ENCODE assay signal across 3 cellular contexts in the genomic region with DNA sequence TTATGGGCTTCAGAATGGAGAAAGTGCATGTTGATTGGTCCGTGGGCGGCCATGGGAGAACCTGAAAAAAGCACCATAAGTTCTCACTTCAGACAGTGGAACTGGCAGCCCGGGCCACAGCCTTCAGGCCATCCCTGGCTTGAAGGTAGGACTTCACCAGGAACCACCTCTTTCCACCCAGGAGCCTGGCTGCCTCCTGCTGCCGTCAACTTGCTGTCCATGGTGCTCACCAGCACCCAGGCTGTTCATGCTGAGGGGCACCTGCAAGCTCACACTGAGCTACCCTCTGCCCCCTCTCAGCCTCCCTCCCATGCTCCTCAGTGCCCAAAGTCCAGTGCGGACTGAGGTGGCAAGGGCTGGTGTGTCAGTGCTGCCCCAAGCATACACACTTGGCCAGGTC.
TF ChIP-seq lines count a peak whose summit lies in the region.

No MANE protein-coding gene starts in this region.

TF ChIP-seq in SK-N-SH, 30 proteins besides CTCF, POLR2A, EP300 and RAD21 (continued from another document):
- TF ChIP-seq, protein P1, sequence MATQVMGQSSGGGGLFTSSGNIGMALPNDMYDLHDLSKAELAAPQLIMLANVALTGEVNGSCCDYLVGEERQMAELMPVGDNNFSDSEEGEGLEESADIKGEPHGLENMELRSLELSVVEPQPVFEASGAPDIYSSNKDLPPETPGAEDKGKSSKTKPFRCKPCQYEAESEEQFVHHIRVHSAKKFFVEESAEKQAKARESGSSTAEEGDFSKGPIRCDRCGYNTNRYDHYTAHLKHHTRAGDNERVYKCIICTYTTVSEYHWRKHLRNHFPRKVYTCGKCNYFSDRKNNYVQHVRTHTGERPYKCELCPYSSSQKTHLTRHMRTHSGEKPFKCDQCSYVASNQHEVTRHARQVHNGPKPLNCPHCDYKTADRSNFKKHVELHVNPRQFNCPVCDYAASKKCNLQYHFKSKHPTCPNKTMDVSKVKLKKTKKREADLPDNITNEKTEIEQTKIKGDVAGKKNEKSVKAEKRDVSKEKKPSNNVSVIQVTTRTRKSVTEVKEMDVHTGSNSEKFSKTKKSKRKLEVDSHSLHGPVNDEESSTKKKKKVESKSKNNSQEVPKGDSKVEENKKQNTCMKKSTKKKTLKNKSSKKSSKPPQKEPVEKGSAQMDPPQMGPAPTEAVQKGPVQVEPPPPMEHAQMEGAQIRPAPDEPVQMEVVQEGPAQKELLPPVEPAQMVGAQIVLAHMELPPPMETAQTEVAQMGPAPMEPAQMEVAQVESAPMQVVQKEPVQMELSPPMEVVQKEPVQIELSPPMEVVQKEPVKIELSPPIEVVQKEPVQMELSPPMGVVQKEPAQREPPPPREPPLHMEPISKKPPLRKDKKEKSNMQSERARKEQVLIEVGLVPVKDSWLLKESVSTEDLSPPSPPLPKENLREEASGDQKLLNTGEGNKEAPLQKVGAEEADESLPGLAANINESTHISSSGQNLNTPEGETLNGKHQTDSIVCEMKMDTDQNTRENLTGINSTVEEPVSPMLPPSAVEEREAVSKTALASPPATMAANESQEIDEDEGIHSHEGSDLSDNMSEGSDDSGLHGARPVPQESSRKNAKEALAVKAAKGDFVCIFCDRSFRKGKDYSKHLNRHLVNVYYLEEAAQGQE (IDR thresholded peaks at IDR 0.05; ENCODE audit: low read depth, low read length), result peak; percentile 77; the same call in 1 of the 2 replicates

TF ChIP-seq in SK-N-SH treated with all-trans-retinoic acid at 6 μM for 48 hours, 23 proteins besides CTCF, POLR2A, EP300 and RAD21 (continued from another document):
- TF ChIP-seq, protein P2, sequence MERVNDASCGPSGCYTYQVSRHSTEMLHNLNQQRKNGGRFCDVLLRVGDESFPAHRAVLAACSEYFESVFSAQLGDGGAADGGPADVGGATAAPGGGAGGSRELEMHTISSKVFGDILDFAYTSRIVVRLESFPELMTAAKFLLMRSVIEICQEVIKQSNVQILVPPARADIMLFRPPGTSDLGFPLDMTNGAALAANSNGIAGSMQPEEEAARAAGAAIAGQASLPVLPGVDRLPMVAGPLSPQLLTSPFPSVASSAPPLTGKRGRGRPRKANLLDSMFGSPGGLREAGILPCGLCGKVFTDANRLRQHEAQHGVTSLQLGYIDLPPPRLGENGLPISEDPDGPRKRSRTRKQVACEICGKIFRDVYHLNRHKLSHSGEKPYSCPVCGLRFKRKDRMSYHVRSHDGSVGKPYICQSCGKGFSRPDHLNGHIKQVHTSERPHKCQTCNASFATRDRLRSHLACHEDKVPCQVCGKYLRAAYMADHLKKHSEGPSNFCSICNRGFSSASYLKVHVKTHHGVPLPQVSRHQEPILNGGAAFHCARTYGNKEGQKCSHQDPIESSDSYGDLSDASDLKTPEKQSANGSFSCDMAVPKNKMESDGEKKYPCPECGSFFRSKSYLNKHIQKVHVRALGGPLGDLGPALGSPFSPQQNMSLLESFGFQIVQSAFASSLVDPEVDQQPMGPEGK (CRISPR knock-in tag; IDR thresholded peaks at IDR 0.05; ENCODE audit: borderline replicate concordance), result no peak
- TF ChIP-seq GLIS3 (CRISPR knock-in tag; IDR thresholded peaks at IDR 0.05) (no peak), CSDC2 (CRISPR knock-in tag; IDR thresholded peaks at IDR 0.05) (no peak), ZNF565 (CRISPR knock-in tag; conservative IDR thresholded peaks at IDR 0.05; ENCODE audit: low read depth) (no peak), TCF4 (CRISPR knock-in tag; IDR thresholded peaks at IDR 0.05; ENCODE audit: borderline replicate concordance) (no peak), ZC3H10 (CRISPR knock-in tag; IDR thresholded peaks at IDR 0.05) (no peak), ZFP3 (CRISPR knock-in tag; IDR thresholded peaks at IDR 0.05) (no peak), PPARA (CRISPR knock-in tag; IDR thresholded peaks at IDR 0.05; ENCODE audit: borderline replicate concordance) (no peak), ESRRG (CRISPR knock-in tag; IDR thresholded peaks at IDR 0.05) (no peak), TOX (CRISPR knock-in tag; IDR thresholded peaks at IDR 0.05; ENCODE audit: borderline replicate concordance) (no peak), RARB (CRISPR knock-in tag; IDR thresholded peaks at IDR 0.05) (no peak), ISL1 (CRISPR knock-in tag; IDR thresholded peaks at IDR 0.05) (no peak)
- TF ChIP-seq, protein P3, sequence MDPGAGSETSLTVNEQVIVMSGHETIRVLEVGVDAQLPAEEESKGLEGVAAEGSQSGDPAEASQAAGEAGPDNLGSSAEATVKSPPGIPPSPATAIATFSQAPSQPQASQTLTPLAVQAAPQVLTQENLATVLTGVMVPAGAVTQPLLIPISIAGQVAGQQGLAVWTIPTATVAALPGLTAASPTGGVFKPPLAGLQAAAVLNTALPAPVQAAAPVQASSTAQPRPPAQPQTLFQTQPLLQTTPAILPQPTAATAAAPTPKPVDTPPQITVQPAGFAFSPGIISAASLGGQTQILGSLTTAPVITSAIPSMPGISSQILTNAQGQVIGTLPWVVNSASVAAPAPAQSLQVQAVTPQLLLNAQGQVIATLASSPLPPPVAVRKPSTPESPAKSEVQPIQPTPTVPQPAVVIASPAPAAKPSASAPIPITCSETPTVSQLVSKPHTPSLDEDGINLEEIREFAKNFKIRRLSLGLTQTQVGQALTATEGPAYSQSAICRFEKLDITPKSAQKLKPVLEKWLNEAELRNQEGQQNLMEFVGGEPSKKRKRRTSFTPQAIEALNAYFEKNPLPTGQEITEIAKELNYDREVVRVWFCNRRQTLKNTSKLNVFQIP (CRISPR knock-in tag; IDR thresholded peaks at IDR 0.05; ENCODE audit: borderline replicate concordance, low read depth), result no peak

TF ChIP-seq in GM23338, 12 proteins besides CTCF, POLR2A, EP300 and RAD21 (continued from another document):
- TF ChIP-seq EZH2 (IDR thresholded peaks at IDR 0.05; ENCODE audit: low read depth, unreplicated experiment) (no peak), ZNF114 (CRISPR knock-in tag; IDR thresholded peaks at IDR 0.05) (no peak), EZH2phosphoT487 (IDR thresholded peaks at IDR 0.05; ENCODE audit: unreplicated experiment) (no peak)
- TF ChIP-seq, protein P4, sequence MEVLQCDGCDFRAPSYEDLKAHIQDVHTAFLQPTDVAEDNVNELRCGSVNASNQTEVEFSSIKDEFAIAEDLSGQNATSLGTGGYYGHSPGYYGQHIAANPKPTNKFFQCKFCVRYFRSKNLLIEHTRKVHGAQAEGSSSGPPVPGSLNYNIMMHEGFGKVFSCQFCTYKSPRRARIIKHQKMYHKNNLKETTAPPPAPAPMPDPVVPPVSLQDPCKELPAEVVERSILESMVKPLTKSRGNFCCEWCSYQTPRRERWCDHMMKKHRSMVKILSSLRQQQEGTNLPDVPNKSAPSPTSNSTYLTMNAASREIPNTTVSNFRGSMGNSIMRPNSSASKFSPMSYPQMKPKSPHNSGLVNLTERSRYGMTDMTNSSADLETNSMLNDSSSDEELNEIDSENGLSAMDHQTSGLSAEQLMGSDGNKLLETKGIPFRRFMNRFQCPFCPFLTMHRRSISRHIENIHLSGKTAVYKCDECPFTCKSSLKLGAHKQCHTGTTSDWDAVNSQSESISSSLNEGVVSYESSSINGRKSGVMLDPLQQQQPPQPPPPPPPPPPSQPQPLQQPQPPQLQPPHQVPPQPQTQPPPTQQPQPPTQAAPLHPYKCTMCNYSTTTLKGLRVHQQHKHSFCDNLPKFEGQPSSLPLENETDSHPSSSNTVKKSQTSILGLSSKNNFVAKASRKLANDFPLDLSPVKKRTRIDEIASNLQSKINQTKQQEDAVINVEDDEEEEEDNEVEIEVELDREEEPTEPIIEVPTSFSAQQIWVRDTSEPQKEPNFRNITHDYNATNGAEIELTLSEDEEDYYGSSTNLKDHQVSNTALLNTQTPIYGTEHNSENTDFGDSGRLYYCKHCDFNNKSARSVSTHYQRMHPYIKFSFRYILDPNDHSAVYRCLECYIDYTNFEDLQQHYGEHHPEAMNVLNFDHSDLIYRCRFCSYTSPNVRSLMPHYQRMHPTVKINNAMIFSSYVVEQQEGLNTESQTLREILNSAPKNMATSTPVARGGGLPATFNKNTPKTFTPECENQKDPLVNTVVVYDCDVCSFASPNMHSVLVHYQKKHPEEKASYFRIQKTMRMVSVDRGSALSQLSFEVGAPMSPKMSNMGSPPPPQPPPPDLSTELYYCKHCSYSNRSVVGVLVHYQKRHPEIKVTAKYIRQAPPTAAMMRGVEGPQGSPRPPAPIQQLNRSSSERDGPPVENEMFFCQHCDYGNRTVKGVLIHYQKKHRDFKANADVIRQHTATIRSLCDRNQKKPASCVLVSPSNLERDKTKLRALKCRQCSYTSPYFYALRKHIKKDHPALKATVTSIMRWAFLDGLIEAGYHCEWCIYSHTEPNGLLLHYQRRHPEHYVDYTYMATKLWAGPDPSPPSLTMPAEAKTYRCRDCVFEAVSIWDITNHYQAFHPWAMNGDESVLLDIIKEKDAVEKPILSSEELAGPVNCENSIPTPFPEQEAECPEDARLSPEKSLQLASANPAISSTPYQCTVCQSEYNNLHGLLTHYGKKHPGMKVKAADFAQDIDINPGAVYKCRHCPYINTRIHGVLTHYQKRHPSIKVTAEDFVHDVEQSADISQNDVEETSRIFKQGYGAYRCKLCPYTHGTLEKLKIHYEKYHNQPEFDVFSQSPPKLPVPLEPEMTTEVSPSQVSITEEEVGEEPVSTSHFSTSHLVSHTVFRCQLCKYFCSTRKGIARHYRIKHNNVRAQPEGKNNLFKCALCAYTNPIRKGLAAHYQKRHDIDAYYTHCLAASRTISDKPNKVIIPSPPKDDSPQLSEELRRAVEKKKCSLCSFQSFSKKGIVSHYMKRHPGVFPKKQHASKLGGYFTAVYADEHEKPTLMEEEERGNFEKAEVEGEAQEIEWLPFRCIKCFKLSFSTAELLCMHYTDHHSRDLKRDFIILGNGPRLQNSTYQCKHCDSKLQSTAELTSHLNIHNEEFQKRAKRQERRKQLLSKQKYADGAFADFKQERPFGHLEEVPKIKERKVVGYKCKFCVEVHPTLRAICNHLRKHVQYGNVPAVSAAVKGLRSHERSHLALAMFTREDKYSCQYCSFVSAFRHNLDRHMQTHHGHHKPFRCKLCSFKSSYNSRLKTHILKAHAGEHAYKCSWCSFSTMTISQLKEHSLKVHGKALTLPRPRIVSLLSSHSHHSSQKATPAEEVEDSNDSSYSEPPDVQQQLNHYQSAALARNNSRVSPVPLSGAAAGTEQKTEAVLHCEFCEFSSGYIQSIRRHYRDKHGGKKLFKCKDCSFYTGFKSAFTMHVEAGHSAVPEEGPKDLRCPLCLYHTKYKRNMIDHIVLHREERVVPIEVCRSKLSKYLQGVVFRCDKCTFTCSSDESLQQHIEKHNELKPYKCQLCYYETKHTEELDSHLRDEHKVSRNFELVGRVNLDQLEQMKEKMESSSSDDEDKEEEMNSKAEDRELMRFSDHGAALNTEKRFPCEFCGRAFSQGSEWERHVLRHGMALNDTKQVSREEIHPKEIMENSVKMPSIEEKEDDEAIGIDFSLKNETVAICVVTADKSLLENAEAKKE (CRISPR knock-in tag; IDR thresholded peaks at IDR 0.05), result no peak
- TF ChIP-seq, protein P5, sequence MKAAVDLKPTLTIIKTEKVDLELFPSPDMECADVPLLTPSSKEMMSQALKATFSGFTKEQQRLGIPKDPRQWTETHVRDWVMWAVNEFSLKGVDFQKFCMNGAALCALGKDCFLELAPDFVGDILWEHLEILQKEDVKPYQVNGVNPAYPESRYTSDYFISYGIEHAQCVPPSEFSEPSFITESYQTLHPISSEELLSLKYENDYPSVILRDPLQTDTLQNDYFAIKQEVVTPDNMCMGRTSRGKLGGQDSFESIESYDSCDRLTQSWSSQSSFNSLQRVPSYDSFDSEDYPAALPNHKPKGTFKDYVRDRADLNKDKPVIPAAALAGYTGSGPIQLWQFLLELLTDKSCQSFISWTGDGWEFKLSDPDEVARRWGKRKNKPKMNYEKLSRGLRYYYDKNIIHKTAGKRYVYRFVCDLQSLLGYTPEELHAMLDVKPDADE (IDR thresholded peaks at IDR 0.05), result no peak
- TF ChIP-seq, protein P1 (IDR thresholded peaks at IDR 0.05; ENCODE audit: unreplicated experiment), result peak; percentile 53
